Comparison of ENCODE assay signal across 11 cellular contexts in the genomic region with DNA sequence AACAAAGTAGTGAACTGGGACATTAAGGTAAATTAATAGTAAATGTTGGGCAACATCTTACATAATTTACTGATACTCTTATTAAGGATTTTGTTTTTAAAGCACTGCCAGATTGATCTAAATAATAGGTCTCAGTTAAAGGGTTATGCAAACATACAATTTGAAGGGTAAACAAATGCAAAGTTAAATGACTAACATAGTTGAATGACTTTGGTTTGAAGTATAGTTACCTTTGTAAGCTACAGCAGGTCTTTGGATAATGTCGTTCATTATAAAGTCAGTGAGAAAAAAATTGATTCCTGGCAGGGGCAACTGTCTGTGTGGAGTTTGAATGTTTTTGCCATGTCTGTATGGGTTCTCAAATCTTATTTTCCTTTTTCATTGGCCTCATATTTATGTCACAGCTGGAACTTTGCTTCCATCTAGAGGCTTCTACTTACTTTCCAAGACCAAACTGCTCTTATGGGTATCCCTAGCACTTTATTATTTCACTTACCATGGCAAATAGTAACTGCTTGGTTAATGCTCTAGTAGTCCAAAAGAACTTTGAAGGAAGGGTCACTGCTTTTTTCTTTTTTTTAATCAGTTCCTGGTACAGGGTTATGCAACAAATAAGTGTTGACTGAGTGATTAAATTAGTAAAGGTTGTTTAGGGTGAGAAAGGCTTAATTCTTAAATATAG.
DNase-seq lines count a peak whose midpoint lies in the region; FAIRE-seq and TF ChIP-seq lines count a peak whose summit lies in the region.
"Had no signal": no experiment of that assay in that cellular context is flagged by ENCODE, and none has a peak within 500 bp of the region (broad histone marks: within the 10 kb centered on the region; RNA-seq: fewer than 3 reads in every experiment).

No MANE protein-coding gene starts in this region.

- CTCF ChIA-PET in endothelial cell of umbilical vein (lab: Charles Lee), result no interaction called here

- H3K27me3 Mint-ChIP-seq in progenitor cell of endocrine pancreas, result no peaks in the 10 kb centered on the region

- no peak overlapping the region for H3K4me3 Mint-ChIP-seq in progenitor cell of endocrine pancreas (ENCODE audit: low read depth)

- peak overlapping the region; percentile 5 for H3K27ac Mint-ChIP-seq in progenitor cell of endocrine pancreas

- H3K4me3 ChIP-seq in endothelial cell of umbilical vein (replicated peaks in 1 of 3; ENCODE audit: insufficient read depth in 1 of 3, low read depth in 1 of 3, low read length in 3 of 3), result no peak overlapping the region

- H3K27me3 ChIP-seq in endothelial cell of umbilical vein (ENCODE audit: control insufficient read depth in 2 of 2, insufficient read depth in 2 of 2, low read length in 2 of 2), result no peaks in the 10 kb centered on the region

- POLR2A ChIA-PET in endothelial cell of umbilical vein (lab: Charles Lee), result no interaction called here

- H3K4me1 Mint-ChIP-seq in progenitor cell of endocrine pancreas (ENCODE audit: low read depth), result peaks cover 32% of the 10 kb centered on the region

- intact Hi-C loops in endothelial cell of umbilical vein (cut with micrococcal nuclease), result no loop called here

- H3K9me3 Mint-ChIP-seq in progenitor cell of endocrine pancreas (ENCODE audit: low read depth), result no peaks in the 10 kb centered on the region

- H3K9me3 ChIP-seq in endothelial cell of umbilical vein (replicated peaks; ENCODE audit: control insufficient read depth, insufficient read depth, low read length), result no peaks in the 10 kb centered on the region

- no peaks in the 10 kb centered on the region for H3K79me2 ChIP-seq in endothelial cell of umbilical vein (ENCODE audit: control insufficient read depth, insufficient read depth, low read length)

- no peak for FAIRE-seq in endothelial cell of umbilical vein (lab: Jason Lieb, UNC)

- DNase-seq in NCI-H1105 treated with DMSO at 0.1 percent for 48 hours (lab: John Stamatoyannopoulos, UW), result peak; percentile 38
- DNase-seq in NCI-H1105 (lab: John Stamatoyannopoulos, UW), result no peak
- peak; percentile 51 for DNase-seq in NCI-H69 (lab: John Stamatoyannopoulos, UW)
- DNase-seq in endothelial cell of umbilical vein (ENCODE audit: low read depth, low spot score), result peak; percentile 12
- no peak for DNase-seq in progenitor cell of endocrine pancreas (ENCODE audit: low spot score, unreplicated experiment)
- DNase-seq in stimulated activated CD4-positive, alpha-beta T cell treated with anti-CD3 and anti-CD28 coated beads, Interleukin-4, amount 100 ng/mL, for 24 hours, result no peak
- DNase-seq in NCI-H226, result no peak
- no peak for DNase-seq in KG1 (lab: John Stamatoyannopoulos, UW)
- DNase-seq: cerebellar nuclear complex; NCI-H2081 treated with DMSO at 0.1 percent for 48 hours; stimulated activated CD4-positive, alpha-beta T cell treated with anti-CD3 and anti-CD28 coated beads, Interleukin-4, amount 100 ng/mL, for 4 hours had no signal

- no peak overlapping the region for H3K27ac ChIP-seq in endothelial cell of umbilical vein (ENCODE audit: insufficient read depth, low read depth, low read length)

- no peaks in the 10 kb centered on the region for H4K20me1 ChIP-seq in endothelial cell of umbilical vein (replicated peaks; ENCODE audit: control insufficient read depth, extremely low read depth, insufficient read depth, low read length)

- no peaks in the 10 kb centered on the region for H3K9me1 ChIP-seq in endothelial cell of umbilical vein (replicated peaks; ENCODE audit: control insufficient read depth, extremely low read depth, insufficient read depth, low read length)

- no peak for TF ChIP-seq POLR2A in endothelial cell of umbilical vein (IDR thresholded peaks at IDR 0.05; ENCODE audit: low read depth, low read length)

- H3K4me2 ChIP-seq in endothelial cell of umbilical vein (ENCODE audit: insufficient read depth, low read length), result no peak overlapping the region

- H3K36me3 Mint-ChIP-seq in progenitor cell of endocrine pancreas (ENCODE audit: insufficient read depth), result peaks cover 18% of the 10 kb centered on the region

- H3K4me1 ChIP-seq in endothelial cell of umbilical vein (ENCODE audit: control insufficient read depth, extremely low read depth, insufficient read depth, low read length), result no peaks in the 10 kb centered on the region

- no TSS peak for BruUV-seq in endothelial cell of umbilical vein (replicated peaks; lab: Mats Ljungman, UMichigan)

- no peak overlapping the region for H2AFZ ChIP-seq in endothelial cell of umbilical vein (ENCODE audit: low read depth, low read length)

- H3K9ac ChIP-seq in endothelial cell of umbilical vein (replicated peaks; ENCODE audit: extremely low read depth, insufficient read depth, low read length), result no peak overlapping the region

- TF ChIP-seq CTCF in endothelial cell of umbilical vein (IDR thresholded peaks at IDR 0.05; ENCODE audit: extremely low read depth in 1 of 2, insufficient read depth in 1 of 2, low read depth in 1 of 2, low read length in 2 of 2) (no peak), progenitor cell of endocrine pancreas (IDR thresholded peaks at IDR 0.05; ENCODE audit: unreplicated experiment) (no peak)

- peaks cover 0 to 2% of the 10 kb centered on the region in 2 experiments for H3K36me3 ChIP-seq in endothelial cell of umbilical vein (ENCODE audit: control insufficient read depth in 2 of 2, extremely low read depth in 1 of 2, insufficient read depth in 2 of 2, low read length in 2 of 2)

- dilution Hi-C loops in endothelial cell of umbilical vein (cut with MboI; ENCODE audit: extremely low pct_ligation_motif_present, low sequenced_read_pairs), result no loop called here

TF ChIP-seq in endothelial cell of umbilical vein, 7 proteins besides CTCF, POLR2A, EP300 and RAD21:
- no peak for TF ChIP-seq JUN (IDR thresholded peaks at IDR 0.05; ENCODE audit: borderline replicate concordance, insufficient read depth, insufficient read length, low read depth)
- TF ChIP-seq FOS (IDR thresholded peaks at IDR 0.05; ENCODE audit: borderline replicate concordance, insufficient read depth, low read length), result no peak
- TF ChIP-seq GATA2 (IDR thresholded peaks at IDR 0.05; ENCODE audit: insufficient read depth, insufficient read length, low read depth, low read length), result no peak
- TF ChIP-seq MYC (IDR thresholded peaks at IDR 0.05; ENCODE audit: low read depth, low read length), result no peak
- no peak for TF ChIP-seq POLR2AphosphoS5 (IDR thresholded peaks at IDR 0.05; ENCODE audit: insufficient read depth, low read depth, low read length)
- no peak for TF ChIP-seq MAX (IDR thresholded peaks at IDR 0.05; ENCODE audit: insufficient read depth, insufficient read length)
- no peak for TF ChIP-seq EZH2 (IDR thresholded peaks at IDR 0.05; ENCODE audit: borderline replicate concordance, low read depth, low read length, severe bottlenecking)

Comparison
In these comparisons a context has a peak if more than half of its experiments do, and no peak if none do; other contexts are left out.
1. DNase-seq: peak in NCI-H1105 treated with DMSO at 0.1 percent for 48 hours (single experiment), NCI-H69 (single experiment) and endothelial cell of umbilical vein (single experiment); none in NCI-H1105 (single experiment), progenitor cell of endocrine pancreas (single experiment), stimulated activated CD4-positive, alpha-beta T cell treated with anti-CD3 and anti-CD28 coated beads, Interleukin-4, amount 100 ng/mL, for 24 hours (single experiment), NCI-H226 (single experiment) and KG1 (single experiment).